8 cellular contexts compared by ENCODE assay signal in genomic region chr5:87412417-87413115, GRCh38. TPM values are rescaled to one million over a fixed set of nuclear protein-coding genes. Genes with fewer than 3 reads are reported as not detected.
DNase-seq lines count a peak whose midpoint lies in the region; ATAC-seq and TF ChIP-seq lines count a peak whose summit lies in the region.

CCNH (minus strand) TSS chr5:87412930; CDS start chr5:87412794, 136 bp downstream.

- H3F3A ChIP-seq in OCI-LY1 (ENCODE audit: insufficient read depth, low read length): no peaks in the 10 kb centered on the region

- peak within 1 kb of the TSS; percentile 80 for H3K4me2 ChIP-seq in OCI-LY1 (ENCODE audit: low read length)

- peak within 1 kb of the TSS; percentile 84 for H3K27ac Mint-ChIP-seq in Calu3 (ENCODE audit: unreplicated experiment)

- H3K4me1 Mint-ChIP-seq in Calu3 (ENCODE audit: low read depth, unreplicated experiment): peaks cover 26% of the 10 kb centered on the region

- TF ChIP-seq CTCF in Calu3 (IDR thresholded peaks at IDR 0.05; ENCODE audit: unreplicated experiment) (no peak), OCI-LY1 (IDR thresholded peaks at IDR 0.05; ENCODE audit: low read length) (no peak)

- H3K27me3 Mint-ChIP-seq in Calu3 (ENCODE audit: unreplicated experiment): no peaks in the 10 kb centered on the region

- peaks cover 35% of the 10 kb centered on the region for H3K36me3 ChIP-seq in HUES64 (ENCODE audit: insufficient read depth, low read length)
- H3K36me3 ChIP-seq in OCI-LY1 (ENCODE audit: insufficient read depth, low read length): peaks cover 31% of the 10 kb centered on the region

- H4K20me1 ChIP-seq in OCI-LY1 (ENCODE audit: insufficient read depth, low read length): no peaks in the 10 kb centered on the region

- H3K27me3 ChIP-seq in HUES64 (ENCODE audit: insufficient read depth, low read length) (no peaks in the 10 kb centered on the region), OCI-LY1 (ENCODE audit: insufficient read depth, low read length) (no peaks in the 10 kb centered on the region)

- H3K36me3 Mint-ChIP-seq in Calu3 (ENCODE audit: insufficient read depth, unreplicated experiment): peaks cover 37% of the 10 kb centered on the region

- CTCF ChIA-PET in Calu3 (lab: Charles Lee): interaction anchor here (0.6 to 1.2 kb wide), 4 partner anchors 12 to 1312 kb away, joined by 3 to 7 read pairs (median 4); no protein-coding TSS in a partner anchor

- under 1% methylated on average over 58 of the region's 58 CpGs for WGBS in HUES64

- ATAC-seq in GM21447 (IDR thresholded peaks at IDR 0.05; ENCODE audit: unreplicated experiment): peak; percentile 99

- H3K4me3 Mint-ChIP-seq in Calu3 (ENCODE audit: low read depth, unreplicated experiment): peak within 1 kb of the TSS; percentile 89

- H3K79me2 ChIP-seq in OCI-LY1 (ENCODE audit: insufficient read depth, low read length): peaks cover 15% of the 10 kb centered on the region

- peak within 1 kb of the TSS; percentile 99 for H2AFZ ChIP-seq in OCI-LY1 (ENCODE audit: low read length)

- no peaks in the 10 kb centered on the region for H3K9me3 ChIP-seq in HUES64 (ENCODE audit: insufficient read depth, low read depth, low read length)
- no peaks in the 10 kb centered on the region for H3K9me3 ChIP-seq in OCI-LY1 (ENCODE audit: low read length)

- in situ Hi-C loops in endometrial microvascular endothelial cells (cut with HindIII; ENCODE audit: inconsistent ontology term, low pct_unique_long_range_greater_than_20kb, low sequenced_read_pairs): no loop called here

- peak within 1 kb of the TSS; percentile 78 for H3K4me3 ChIP-seq in HUES64 (ENCODE audit: low read length)
- H3K4me3 ChIP-seq in OCI-LY1 (ENCODE audit: low read depth, low read length, poor library complexity, severe bottlenecking): peak within 1 kb of the TSS; percentile 94

- H3K4me1 ChIP-seq in HUES64 (ENCODE audit: insufficient read depth, low read length): peaks cover 12% of the 10 kb centered on the region
- peaks cover 23% of the 10 kb centered on the region for H3K4me1 ChIP-seq in OCI-LY1 (ENCODE audit: insufficient read depth, low read length, severe bottlenecking)

- no peaks in the 10 kb centered on the region for H3K9me2 ChIP-seq in OCI-LY1 (ENCODE audit: low read depth, low read length)

- H3K9me3 Mint-ChIP-seq in Calu3 (ENCODE audit: low read depth, unreplicated experiment): no peaks in the 10 kb centered on the region

- peak within 1 kb of the TSS; percentile 86 for H3K27ac ChIP-seq in HUES64 (ENCODE audit: low read depth, low read length)
- peak within 1 kb of the TSS; percentile 51 for H3K27ac ChIP-seq in OCI-LY1 (ENCODE audit: low read depth, low read length, poor library complexity, severe bottlenecking)

- H3K9ac ChIP-seq in HUES64 (ENCODE audit: low read depth, low read length): peak within 1 kb of the TSS; percentile 88
- peak within 1 kb of the TSS; percentile 96 for H3K9ac ChIP-seq in OCI-LY1 (ENCODE audit: low read length)

- DNase-seq in Calu3 (peak; percentile 98), mesenteric fat pad (ENCODE audit: low spot score) (peak; percentile 99)
- peak; percentile 95 for DNase-seq in activated CD8-positive, alpha-beta memory T cell treated with anti-CD3 and anti-CD28 coated beads, Interleukin-2, amount 50 U/mL, for 4 hours
- DNase-seq in stimulated activated CD8-positive, alpha-beta memory T cell treated with anti-CD3 and anti-CD28 coated beads, Interleukin-15, amount 100 ng/mL, for 24 hours (ENCODE audit: low read depth): peak; percentile 86

- intact Hi-C loops in Calu3 (cut with micrococcal nuclease; ENCODE audit: unreplicated experiment): no loop called here

- TSS peak; percentile 71 for BruUV-seq in Calu3 (replicated peaks; lab: Mats Ljungman, UMichigan)

RNA-seq across cellular contexts. Expression of gene CCNH, which starts in this region (rescaled TPM):
- total RNA-seq in Calu3 (2022) (48.2 and 50.1 TPM in 2 replicates), endometrial microvascular endothelial cells (ENCODE audit: inconsistent ontology term) (89.5 TPM), mesenteric fat pad (151 TPM)
- polyA plus RNA-seq in HUES64 (2013, experiment 1 of 2): 40.3 TPM
- 41.5 TPM for polyA plus RNA-seq in HUES64 (2013, experiment 2 of 2)

Comparison
In these comparisons a context has a peak if more than half of its experiments do, and no peak if none do; other contexts are left out.
1. Peak in every context shown above with its lines: DNase-seq, ATAC-seq, H3K4me3 ChIP-seq and H3K27ac ChIP-seq.